In genomic region chr9:126721531-126722098, GRCh38 we compare ENCODE assay signal across 9 cellular contexts.
DNase-seq lines count a peak whose midpoint lies in the region; ATAC-seq, FAIRE-seq and TF ChIP-seq lines count a peak whose summit lies in the region.
"Had no signal": no experiment of that assay in that cellular context is flagged by ENCODE, and none has a peak within 500 bp of the region (broad histone marks: within the 10 kb centered on the region; RNA-seq: fewer than 3 reads in every experiment).

No MANE protein-coding gene starts in this region.

- TF ChIP-seq POLR2A in A549 (IDR thresholded peaks at IDR 0.05; ENCODE audit: low read length), result no peak

- DNase-seq in A549 (ENCODE audit: low read depth in 1 of 2, low spot score in 1 of 2) (no peak), memory B cell (ENCODE audit: low spot score in 2 of 2) (no peak), NCI-H2196 (lab: John Stamatoyannopoulos, UW; ENCODE audit: unreplicated experiment) (no peak), LoVo (ENCODE audit: low spot score) (no peak), AG08396 (ENCODE audit: low spot score) (no peak)
- DNase-seq in activated naive CD4-positive, alpha-beta T cell treated with anti-CD3 and anti-CD28 coated beads, Interleukin-2, amount 10 ng/mL, durations not matched to agents 7 days and 5 days, result no peak
- DNase-seq: NCI-H524 treated with DMSO at 0.1 percent for 48 hours had no signal

- TF ChIP-seq CTCF in A549 (IDR thresholded peaks at IDR 0.05) (no peak), HEK293 (tag by site-specific recombination; IDR thresholded peaks at IDR 0.05) (no peak)

- peak overlapping the region in 1 of 2 experiments; percentile 90; a peak in 4 of 6 replicates for H3K27ac ChIP-seq in A549
- no peak overlapping the region for H3K27ac ChIP-seq in HEK293 (ENCODE audit: extremely low read depth, low read depth, low read length)

- 0 out of 3 replicates have a peak, but pooled peaks cover 5% of the 10 kb centered on the region for H3K4me1 ChIP-seq in A549
- peaks cover 9% of the 10 kb centered on the region for H3K4me1 ChIP-seq in HEK293 (ENCODE audit: control insufficient read depth, insufficient read depth, low read length)

- POLR2A ChIA-PET in A549 (lab: Yijun Ruan, JAX) (no interaction called here), HEK293 (lab: Yijun Ruan, JAX) (no interaction called here)

- 95% methylated on average over 6 of the region's 6 CpGs for WGBS in A549 (ENCODE audit: missing lambda C conversion rate)

- no peak overlapping the region; the same call in 2 of the 3 replicates for H3K4me3 ChIP-seq in A549
- no peak overlapping the region for H3K4me3 ChIP-seq in HEK293 (ENCODE audit: low read depth, low read length)

- H3K9me3 Mint-ChIP-seq in activated naive CD4-positive, alpha-beta T cell treated with anti-CD3 and anti-CD28 coated beads, Interleukin-2, amount 10 ng/mL, durations not matched to agents 7 days and 5 days, result no peaks in the 10 kb centered on the region
- no peaks in the 10 kb centered on the region for H3K9me3 Mint-ChIP-seq in memory B cell

- H3K27me3 Mint-ChIP-seq in activated naive CD4-positive, alpha-beta T cell treated with anti-CD3 and anti-CD28 coated beads, Interleukin-2, amount 10 ng/mL, durations not matched to agents 7 days and 5 days, result peaks cover 8% of the 10 kb centered on the region
- H3K27me3 Mint-ChIP-seq in memory B cell, result no peaks in the 10 kb centered on the region

- H3K36me3 ChIP-seq in HEK293 (ENCODE audit: control insufficient read depth in 2 of 2, insufficient read depth in 1 of 2, low read length in 2 of 2), result no peaks in the 10 kb centered on the region

- FAIRE-seq in A549 (lab: Jason Lieb, UNC), result no peak

- H3K9me3 ChIP-seq in A549 (no peaks in the 10 kb centered on the region), HEK293 (ENCODE audit: control insufficient read depth, insufficient read depth, low read depth, low read length) (no peaks in the 10 kb centered on the region)

- CTCF ChIA-PET in A549 (lab: Yijun Ruan, JAX), result interaction anchor here (1.1 to 9.7 kb wide), 4 partner anchors 17 to 60 kb away, joined by 3 to 114 read pairs (median 10); no protein-coding TSS in a partner anchor
- CTCF ChIA-PET in HEK293 (lab: Yijun Ruan, JAX), result interaction anchor here (4.7 kb wide), 1 partner anchor 16 kb away, joined by 50 read pairs; no protein-coding TSS in a partner anchor
- CTCF ChIA-PET in activated naive CD4-positive, alpha-beta T cell treated with anti-CD3 and anti-CD28 coated beads, Interleukin-2, amount 10 ng/mL, durations not matched to agents 7 days and 5 days (lab: Charles Lee), result interaction anchor here (1.1 to 1.8 kb wide), 2 partner anchors 58 to 60 kb away, joined by 3 to 4 read pairs; no protein-coding TSS in a partner anchor

- H3K27ac Mint-ChIP-seq in activated naive CD4-positive, alpha-beta T cell treated with anti-CD3 and anti-CD28 coated beads, Interleukin-2, amount 10 ng/mL, durations not matched to agents 7 days and 5 days, result peak overlapping the region; percentile 90
- peak overlapping the region; percentile 95 for H3K27ac Mint-ChIP-seq in memory B cell

- H3K4me2 ChIP-seq in A549, result peak overlapping the region; percentile 70

- H3K4me1 Mint-ChIP-seq in activated naive CD4-positive, alpha-beta T cell treated with anti-CD3 and anti-CD28 coated beads, Interleukin-2, amount 10 ng/mL, durations not matched to agents 7 days and 5 days, result peaks cover 48% of the 10 kb centered on the region
- peaks cover 31% of the 10 kb centered on the region for H3K4me1 Mint-ChIP-seq in memory B cell

- TF ChIP-seq EP300 in A549 (IDR thresholded peaks at IDR 0.05), result no peak

- H3K4me3 Mint-ChIP-seq in activated naive CD4-positive, alpha-beta T cell treated with anti-CD3 and anti-CD28 coated beads, Interleukin-2, amount 10 ng/mL, durations not matched to agents 7 days and 5 days, result peak overlapping the region; percentile 72
- peak overlapping the region; percentile 94 for H3K4me3 Mint-ChIP-seq in memory B cell

- ATAC-seq in A549, result no peak
- peak; percentile 8 for ATAC-seq in memory B cell (ENCODE audit: low read depth)
- ATAC-seq in GM21423 (IDR thresholded peaks at IDR 0.05; ENCODE audit: unreplicated experiment), result no peak

- TF ChIP-seq RAD21 in A549 (conservative IDR thresholded peaks at IDR 0.05 in 1 of 2, IDR thresholded peaks at IDR 0.05 in 1 of 2), result no peak

- H3K36me3 Mint-ChIP-seq in activated naive CD4-positive, alpha-beta T cell treated with anti-CD3 and anti-CD28 coated beads, Interleukin-2, amount 10 ng/mL, durations not matched to agents 7 days and 5 days, result peaks cover 1% of the 10 kb centered on the region
- no peaks in the 10 kb centered on the region for H3K36me3 Mint-ChIP-seq in memory B cell

TF ChIP-seq in A549, 52 proteins besides CTCF, POLR2A, EP300 and RAD21 (continues in another document):
- TF ChIP-seq RFX5 (IDR thresholded peaks at IDR 0.05) (no peak), FOSL2 (IDR thresholded peaks at IDR 0.05) (no peak), FOSL2 (CRISPR knock-in tag; IDR thresholded peaks at IDR 0.05) (no peak), CEBPB (IDR thresholded peaks at IDR 0.05) (no peak), HOXA7 (CRISPR knock-in tag; IDR thresholded peaks at IDR 0.05) (no peak), MAFK (IDR thresholded peaks at IDR 0.05; ENCODE audit: partially characterized antibody) (no peak), MAX (IDR thresholded peaks at IDR 0.05) (no peak), FOXS1 (CRISPR knock-in tag; IDR thresholded peaks at IDR 0.05) (no peak), RCOR1 (IDR thresholded peaks at IDR 0.05; ENCODE audit: low read depth, low read length) (no peak), HOXB5 (CRISPR knock-in tag; IDR thresholded peaks at IDR 0.05) (no peak), NFE2L2 (conservative IDR thresholded peaks at IDR 0.05; ENCODE audit: low read length) (no peak), EHMT2 (IDR thresholded peaks at IDR 0.05; ENCODE audit: low read depth) (no peak), PBX3 (IDR thresholded peaks at IDR 0.05) (no peak), KDM1A (IDR thresholded peaks at IDR 0.05; ENCODE audit: low read depth) (no peak)

TF ChIP-seq in HEK293, 187 proteins besides CTCF, POLR2A, EP300 and RAD21:
- no peak for TF ChIP-seq ZNF514 (tag by site-specific recombination; IDR thresholded peaks at IDR 0.05)
- peak; percentile 44; the same call in 1 of the 2 replicates for TF ChIP-seq GLIS1 (tag by site-specific recombination; IDR thresholded peaks at IDR 0.05)
